Comparison of ENCODE assay signal across 9 cellular contexts in genomic region chr12:124684971-124685688, GRCh38.
DNase-seq lines count a peak whose midpoint lies in the region; TF ChIP-seq lines count a peak whose summit lies in the region.
"Had no signal": no experiment of that assay in that cellular context is flagged by ENCODE, and none has a peak within 500 bp of the region (broad histone marks: within the 10 kb centered on the region; RNA-seq: fewer than 3 reads in every experiment).

No MANE protein-coding gene starts in this region.

- H3K4me3 ChIP-seq in liver (ENCODE audit: low read depth in 1 of 3, low read length in 3 of 3) (no peak overlapping the region), tibial artery (peak overlapping the region; percentile 24 to 35)

- H3K4me1 Mint-ChIP-seq in activated CD4-positive, alpha-beta memory T cell treated with anti-CD3 and anti-CD28 coated beads for 36 hours (ENCODE audit: low read depth), result peaks cover 36% of the 10 kb centered on the region
- peaks cover 47% of the 10 kb centered on the region for H3K4me1 Mint-ChIP-seq in activated CD4-positive, alpha-beta memory T cell treated with anti-CD3 and anti-CD28 coated beads, Interleukin-2, amount 10 ng/mL, durations not matched to agents 7 days and 5 days
- H3K4me1 Mint-ChIP-seq in activated T-helper 1 cell treated with anti-CD3 and anti-CD28 coated beads, Interleukin-12 subunit alpha, Interleukin-12 subunit beta, Interleukin-2, Interleukin-4 antibody, amounts not matched to agents 30 ng/mL and 10 ng/mL and 1 ng/mL, durations not matched to agents 14 hours and 24 hours and 36 hours (ENCODE audit: low read depth), result peaks cover 34% of the 10 kb centered on the region

- no peak overlapping the region for H3K9ac ChIP-seq in liver (ENCODE audit: low read depth in 1 of 2, low read length in 2 of 2)

- no peak for TF ChIP-seq RAD21 in liver (IDR thresholded peaks at IDR 0.05)

- POLR2A ChIA-PET in activated CD4-positive, alpha-beta memory T cell treated with anti-CD3 and anti-CD28 coated beads for 36 hours (lab: Charles Lee), result no interaction called here
- POLR2A ChIA-PET in activated CD4-positive, alpha-beta memory T cell treated with anti-CD3 and anti-CD28 coated beads, Interleukin-2, amount 10 ng/mL, durations not matched to agents 7 days and 5 days (lab: Charles Lee), result no interaction called here

- H3K27me3 Mint-ChIP-seq in activated CD4-positive, alpha-beta memory T cell treated with anti-CD3 and anti-CD28 coated beads for 36 hours, result peaks cover 3% of the 10 kb centered on the region
- H3K27me3 Mint-ChIP-seq in activated CD4-positive, alpha-beta memory T cell treated with anti-CD3 and anti-CD28 coated beads, Interleukin-2, amount 10 ng/mL, durations not matched to agents 7 days and 5 days, result peaks cover 25% of the 10 kb centered on the region
- H3K27me3 Mint-ChIP-seq in activated T-helper 1 cell treated with anti-CD3 and anti-CD28 coated beads, Interleukin-12 subunit alpha, Interleukin-12 subunit beta, Interleukin-2, Interleukin-4 antibody, amounts not matched to agents 30 ng/mL and 10 ng/mL and 1 ng/mL, durations not matched to agents 14 hours and 24 hours and 36 hours (ENCODE audit: insufficient read depth), result peaks cover 13% of the 10 kb centered on the region

- TF ChIP-seq CTCF in liver (IDR thresholded peaks at IDR 0.05; ENCODE audit: low read depth, low read length, missing input control) (no peak), tibial artery (IDR thresholded peaks at IDR 0.05) (no peak)

- H3K4me3 Mint-ChIP-seq in activated CD4-positive, alpha-beta memory T cell treated with anti-CD3 and anti-CD28 coated beads for 36 hours, result no peak overlapping the region
- H3K4me3 Mint-ChIP-seq in activated CD4-positive, alpha-beta memory T cell treated with anti-CD3 and anti-CD28 coated beads, Interleukin-2, amount 10 ng/mL, durations not matched to agents 7 days and 5 days, result no peak overlapping the region
- H3K4me3 Mint-ChIP-seq in activated T-helper 1 cell treated with anti-CD3 and anti-CD28 coated beads, Interleukin-12 subunit alpha, Interleukin-12 subunit beta, Interleukin-2, Interleukin-4 antibody, amounts not matched to agents 30 ng/mL and 10 ng/mL and 1 ng/mL, durations not matched to agents 14 hours and 24 hours and 36 hours, result no peak overlapping the region

- no peaks in the 10 kb centered on the region for H3K9me3 Mint-ChIP-seq in activated CD4-positive, alpha-beta memory T cell treated with anti-CD3 and anti-CD28 coated beads for 36 hours
- H3K9me3 Mint-ChIP-seq in activated CD4-positive, alpha-beta memory T cell treated with anti-CD3 and anti-CD28 coated beads, Interleukin-2, amount 10 ng/mL, durations not matched to agents 7 days and 5 days, result no peaks in the 10 kb centered on the region
- H3K9me3 Mint-ChIP-seq in activated T-helper 1 cell treated with anti-CD3 and anti-CD28 coated beads, Interleukin-12 subunit alpha, Interleukin-12 subunit beta, Interleukin-2, Interleukin-4 antibody, amounts not matched to agents 30 ng/mL and 10 ng/mL and 1 ng/mL, durations not matched to agents 14 hours and 24 hours and 36 hours, result peaks cover 5% of the 10 kb centered on the region

- 68% methylated on average over 18 of the region's 18 CpGs for WGBS in liver

- H3K4me1 ChIP-seq in liver (ENCODE audit: control insufficient read depth in 4 of 4, insufficient read depth in 4 of 4, low read length in 3 of 4), result peaks cover 8 to 31% (median 21%) of the 10 kb centered on the region in 4 donors
- peaks cover 0 to 58% (median 47%) of the 10 kb centered on the region in 4 donors for H3K4me1 ChIP-seq in tibial artery

- H3K9me3 ChIP-seq in liver (ENCODE audit: control insufficient read depth in 4 of 4, low read length in 3 of 4) (no peaks in the 10 kb centered on the region), tibial artery (no peaks in the 10 kb centered on the region)

- H3K27ac ChIP-seq in liver (ENCODE audit: low read depth in 1 of 2, low read length in 2 of 2) (peak overlapping the region in 1 of 2 donors; percentile 49), tibial artery (peak overlapping the region; percentile 48 to 70)

- no peaks in the 10 kb centered on the region for H3K36me3 Mint-ChIP-seq in activated CD4-positive, alpha-beta memory T cell treated with anti-CD3 and anti-CD28 coated beads for 36 hours
- H3K36me3 Mint-ChIP-seq in activated CD4-positive, alpha-beta memory T cell treated with anti-CD3 and anti-CD28 coated beads, Interleukin-2, amount 10 ng/mL, durations not matched to agents 7 days and 5 days (ENCODE audit: low read depth), result no peaks in the 10 kb centered on the region
- peaks cover 2% of the 10 kb centered on the region for H3K36me3 Mint-ChIP-seq in activated T-helper 1 cell treated with anti-CD3 and anti-CD28 coated beads, Interleukin-12 subunit alpha, Interleukin-12 subunit beta, Interleukin-2, Interleukin-4 antibody, amounts not matched to agents 30 ng/mL and 10 ng/mL and 1 ng/mL, durations not matched to agents 14 hours and 24 hours and 36 hours (ENCODE audit: low read depth)

- DNase-seq in activated CD4-positive, alpha-beta memory T cell treated with anti-CD3 and anti-CD28 coated beads for 36 hours, result peak; percentile 18
- no peak for DNase-seq in activated CD4-positive, alpha-beta memory T cell treated with anti-CD3 and anti-CD28 coated beads, Interleukin-2, amount 10 ng/mL, durations not matched to agents 7 days and 5 days
- DNase-seq in brain pericyte (ENCODE audit: low read depth, low spot score) (peak; percentile 87), tibial artery (peak; percentile 52 to 76), NCI-H1092 (lab: John Stamatoyannopoulos, UW) (no peak)
- no peak for DNase-seq in activated CD4-positive, alpha-beta T cell treated with anti-CD3 and anti-CD28 coated beads, Interleukin-2, amount 50 U/mL, for 1 hour
- no peak for DNase-seq in activated T-helper 1 cell treated with anti-CD3 and anti-CD28 coated beads, Interleukin-12 subunit alpha, Interleukin-12 subunit beta, Interleukin-2, Interleukin-4 antibody, amounts not matched to agents 30 ng/mL and 10 ng/mL and 1 ng/mL, durations not matched to agents 14 hours and 24 hours and 36 hours (ENCODE audit: low spot score)
- DNase-seq: NCI-H82 had no signal

- intact Hi-C loops in activated CD4-positive, alpha-beta memory T cell treated with anti-CD3 and anti-CD28 coated beads for 36 hours (cut with micrococcal nuclease), result no loop called here
- intact Hi-C loops in tibial artery (cut with DNase I; ENCODE audit: low total_unique reads), result loop anchor here (5.0 kb wide), 1 partner anchor 118 kb away; the partner anchor contains the start of gene NCOR2
- intact Hi-C loops in activated T-helper 1 cell treated with anti-CD3 and anti-CD28 coated beads, Interleukin-12 subunit alpha, Interleukin-12 subunit beta, Interleukin-2, Interleukin-4 antibody, amounts not matched to agents 30 ng/mL and 10 ng/mL and 1 ng/mL, durations not matched to agents 14 hours and 24 hours and 36 hours (cut with micrococcal nuclease), result loop anchor here (1.0 kb wide), 1 partner anchor 28 kb away; no protein-coding TSS in a partner anchor

- H3K27ac Mint-ChIP-seq in activated CD4-positive, alpha-beta memory T cell treated with anti-CD3 and anti-CD28 coated beads for 36 hours, result no peak overlapping the region
- H3K27ac Mint-ChIP-seq in activated CD4-positive, alpha-beta memory T cell treated with anti-CD3 and anti-CD28 coated beads, Interleukin-2, amount 10 ng/mL, durations not matched to agents 7 days and 5 days, result no peak overlapping the region
- H3K27ac Mint-ChIP-seq in activated T-helper 1 cell treated with anti-CD3 and anti-CD28 coated beads, Interleukin-12 subunit alpha, Interleukin-12 subunit beta, Interleukin-2, Interleukin-4 antibody, amounts not matched to agents 30 ng/mL and 10 ng/mL and 1 ng/mL, durations not matched to agents 14 hours and 24 hours and 36 hours, result no peak overlapping the region

- H3K27me3 ChIP-seq in liver (ENCODE audit: control insufficient read depth in 4 of 4, insufficient read depth in 4 of 4, low read length in 3 of 4), result no peaks in the 10 kb centered on the region
- no peaks in the 10 kb centered on the region for H3K27me3 ChIP-seq in tibial artery

- CTCF ChIA-PET in activated CD4-positive, alpha-beta memory T cell treated with anti-CD3 and anti-CD28 coated beads for 36 hours (lab: Charles Lee), result no interaction called here
- CTCF ChIA-PET in activated CD4-positive, alpha-beta memory T cell treated with anti-CD3 and anti-CD28 coated beads, Interleukin-2, amount 10 ng/mL, durations not matched to agents 7 days and 5 days (lab: Charles Lee), result interaction anchor here (1.4 kb wide), 1 partner anchor 27 kb away, joined by 3 read pairs; no protein-coding TSS in a partner anchor

- H3K36me3 ChIP-seq in liver (ENCODE audit: control insufficient read depth in 4 of 4, insufficient read depth in 3 of 4, low read depth in 1 of 4, low read length in 3 of 4) (no peaks in the 10 kb centered on the region), tibial artery (no peaks in the 10 kb centered on the region)

TF ChIP-seq in liver, 16 proteins besides CTCF, POLR2A, EP300 and RAD21:
- TF ChIP-seq MAX (IDR thresholded peaks at IDR 0.05) (no peak), JUND (IDR thresholded peaks at IDR 0.05) (peak; percentile 43 to 57)

Comparison
In these comparisons a context has a peak if more than half of its experiments do, and no peak if none do; other contexts are left out.
1. DNase-seq: peak in activated CD4-positive, alpha-beta memory T cell treated with anti-CD3 and anti-CD28 coated beads for 36 hours (single experiment), brain pericyte (single experiment) and tibial artery (2 of 2); none in activated CD4-positive, alpha-beta memory T cell treated with anti-CD3 and anti-CD28 coated beads, Interleukin-2, amount 10 ng/mL, durations not matched to agents 7 days and 5 days (single experiment), activated CD4-positive, alpha-beta T cell treated with anti-CD3 and anti-CD28 coated beads, Interleukin-2, amount 50 U/mL, for 1 hour (single experiment), NCI-H1092 (single experiment) and activated T-helper 1 cell treated with anti-CD3 and anti-CD28 coated beads, Interleukin-12 subunit alpha, Interleukin-12 subunit beta, Interleukin-2, Interleukin-4 antibody, amounts not matched to agents 30 ng/mL and 10 ng/mL and 1 ng/mL, durations not matched to agents 14 hours and 24 hours and 36 hours (single experiment).
2. H3K4me3 ChIP-seq: peak in tibial artery (2 of 2); none in liver (0 of 3).